In genomic region chr9:34654317-34655083, GRCh38 we compare ENCODE assay signal across 7 cellular contexts. TPM values are rescaled to one million over a fixed set of nuclear protein-coding genes. Genes with fewer than 3 reads are reported as not detected.
A peak's percentile ranks its signal among the peaks of the same experiment; 100 is the strongest.
DNase-seq lines count a peak whose midpoint lies in the region; ATAC-seq and TF ChIP-seq lines count a peak whose summit lies in the region.
"Had no signal": no experiment of that assay in that cellular context is flagged by ENCODE, and none has a peak within 500 bp of the region (broad histone marks: within the 10 kb centered on the region; RNA-seq: fewer than 3 reads in every experiment).

No MANE protein-coding gene starts in this region.

- H3K4me3 Mint-ChIP-seq in brain: peak overlapping the region; percentile 47 to 84 (median 75)
- peak overlapping the region; percentile 74 to 95 (median 89) for H3K4me3 Mint-ChIP-seq in nephron

- TF ChIP-seq CTCF in brain (conservative IDR thresholded peaks at IDR 0.05): no peak
- no peak for TF ChIP-seq CTCF in nephron (IDR thresholded peaks at IDR 0.05; ENCODE audit: unreplicated experiment in 3 of 3)

- no peaks in the 10 kb centered on the region for H3K9me3 Mint-ChIP-seq in brain
- no peaks in the 10 kb centered on the region for H3K9me3 Mint-ChIP-seq in nephron

- H3K36me3 Mint-ChIP-seq in brain (peaks cover 4% of the 10 kb centered on the region), nephron (ENCODE audit: low read depth) (peaks cover 15% of the 10 kb centered on the region)

- ATAC-seq in HG03175 (IDR thresholded peaks at IDR 0.05; ENCODE audit: unreplicated experiment): no peak

- peaks cover 55% of the 10 kb centered on the region for H3K4me1 Mint-ChIP-seq in brain
- peaks cover 63% of the 10 kb centered on the region for H3K4me1 Mint-ChIP-seq in nephron

- DNase-seq in DMS79 treated with DMSO at 0.1 percent for 48 hours (lab: John Stamatoyannopoulos, UW) (peak; percentile 74), LoVo (ENCODE audit: low spot score) (no peak), retina (no peak)
- DNase-seq: foreskin melanocyte had no signal

- peak overlapping the region; percentile 86 to 97 (median 97) for H3K27ac Mint-ChIP-seq in brain
- H3K27ac Mint-ChIP-seq in nephron: peak overlapping the region; percentile 99

- no peaks in the 10 kb centered on the region for H3K27me3 Mint-ChIP-seq in brain
- no peaks in the 10 kb centered on the region for H3K27me3 Mint-ChIP-seq in nephron (ENCODE audit: low read depth)

RNA-seq across cellular contexts. Expression of gene IL11RA, which starts 2.5 kb away (rescaled TPM):
- polyA plus RNA-seq in brain (ENCODE audit: insufficient read depth, low read depth, low replicate concordance): 8.0 TPM

RNA-seq across cellular contexts. Expression of gene CCL27, which starts 8.0 kb away (rescaled TPM):
- polyA plus RNA-seq in brain (ENCODE audit: insufficient read depth, low read depth, low replicate concordance): 1.4 TPM

RNA-seq across cellular contexts. Expression of gene GALT, which starts 8.0 kb away (rescaled TPM):
- 27.2 TPM for polyA plus RNA-seq in brain (ENCODE audit: insufficient read depth, low read depth, low replicate concordance)

RNA-seq across cellular contexts. Expression of gene SIGMAR1, which starts 16.9 kb away (rescaled TPM):
- polyA plus RNA-seq in brain (ENCODE audit: insufficient read depth, low read depth, low replicate concordance): 81.1 TPM

RNA-seq across cellular contexts. Expression of gene ARID3C, which starts 25.6 kb away (rescaled TPM):
- polyA plus RNA-seq in brain (ENCODE audit: insufficient read depth, low read depth, low replicate concordance): not detected
